25 cellular contexts compared by ENCODE assay signal in genomic region chr7:44486001-44486400, GRCh38. TPM values are rescaled to one million over a fixed set of nuclear protein-coding genes. Genes with fewer than 3 reads are reported as not detected.
A peak's percentile ranks its signal among the peaks of the same experiment; 100 is the strongest.
DNase-seq lines count a peak whose midpoint lies in the region; ATAC-seq and TF ChIP-seq lines count a peak whose summit lies in the region.
"Had no signal": no experiment of that assay in that cellular context is flagged by ENCODE, and none has a peak within 500 bp of the region (broad histone marks: within the 10 kb centered on the region; RNA-seq: fewer than 3 reads in every experiment).

No MANE protein-coding gene starts in this region.

- no peaks in the 10 kb centered on the region for H3K27me3 ChIP-seq in CD4-positive, CD25-positive, alpha-beta regulatory T cell (ENCODE audit: control insufficient read depth, insufficient read depth, low read length)
- H3K27me3 ChIP-seq in left lung = no peaks in the 10 kb centered on the region
- H3K27me3 ChIP-seq: stomach, tibial nerve had no signal

- no peak for ATAC-seq in activated naive CD4-positive, alpha-beta T cell treated with anti-CD3 and anti-CD28 coated beads, Interleukin-2, amount 50 U/mL, for 72 hours
- ATAC-seq in CD4-positive, CD25-positive, alpha-beta regulatory T cell (ENCODE audit: low read depth in 2 of 2) = no peak
- ATAC-seq in stimulated activated memory B cell treated with anti-CD40 and anti-IgM and Interleukin-4, amounts not matched to agents 10 μg/mL and 1 μg/mL and 100 μg/mL, for 72 hours = no peak
- no peak for ATAC-seq in left lung
- ATAC-seq: Panc1 had no signal

- no peaks in the 10 kb centered on the region for H3K27me3 Mint-ChIP-seq in activated naive CD4-positive, alpha-beta T cell treated with anti-CD3 and anti-CD28 coated beads, Interleukin-2, amount 10 ng/mL, durations not matched to agents 7 days and 5 days
- H3K27me3 Mint-ChIP-seq in CD4-positive, CD25-positive, alpha-beta regulatory T cell = no peaks in the 10 kb centered on the region
- peaks cover 9% of the 10 kb centered on the region for H3K27me3 Mint-ChIP-seq in brain
- no peaks in the 10 kb centered on the region for H3K27me3 Mint-ChIP-seq in nephron (ENCODE audit: low read depth)
- H3K27me3 Mint-ChIP-seq in stimulated activated memory B cell treated with anti-CD40 and anti-IgM and Interleukin-4, amounts not matched to agents 10 μg/mL and 1 μg/mL and 100 μg/mL, for 72 hours = no peaks in the 10 kb centered on the region

- no peak overlapping the region for H3K27ac ChIP-seq in CD4-positive, CD25-positive, alpha-beta regulatory T cell (ENCODE audit: insufficient read depth, low read length, poor library complexity, severe bottlenecking)
- H3K27ac ChIP-seq in left lung = no peak overlapping the region
- H3K27ac ChIP-seq: stomach, tibial nerve, WERI-Rb-1 had no signal

- CTCF ChIA-PET in activated naive CD4-positive, alpha-beta T cell treated with anti-CD3 and anti-CD28 coated beads, Interleukin-2, amount 10 ng/mL, durations not matched to agents 7 days and 5 days (lab: Charles Lee) = interaction anchor here (1.1 kb wide), 1 partner anchor 80 kb away, joined by 3 read pairs; no protein-coding TSS in a partner anchor

- peaks cover 11 to 17% of the 10 kb centered on the region in 2 experiments for H3K9me3 ChIP-seq in CD4-positive, CD25-positive, alpha-beta regulatory T cell (ENCODE audit: control insufficient read depth in 2 of 2, low read length in 2 of 2)
- peaks cover 0 to 2% of the 10 kb centered on the region in 2 donors for H3K9me3 ChIP-seq in left lung

- peak overlapping the region; percentile 48 to 79 for H3K27ac Mint-ChIP-seq in activated naive CD4-positive, alpha-beta T cell treated with anti-CD3 and anti-CD28 coated beads, Interleukin-2, amount 50 U/mL, for 72 hours
- no peak overlapping the region for H3K27ac Mint-ChIP-seq in activated naive CD4-positive, alpha-beta T cell treated with anti-CD3 and anti-CD28 coated beads, Interleukin-2, amount 10 ng/mL, durations not matched to agents 7 days and 5 days
- H3K27ac Mint-ChIP-seq in CD4-positive, CD25-positive, alpha-beta regulatory T cell = peak overlapping the region in 2 of 3 donors; percentile 1 to 61
- H3K27ac Mint-ChIP-seq in brain = peak overlapping the region in 1 of 5 experiments; percentile 70
- peak overlapping the region in 1 of 3 experiments; percentile 74 for H3K27ac Mint-ChIP-seq in nephron
- H3K27ac Mint-ChIP-seq in stimulated activated memory B cell treated with anti-CD40 and anti-IgM and Interleukin-4, amounts not matched to agents 10 μg/mL and 1 μg/mL and 100 μg/mL, for 72 hours = no peak overlapping the region

- no peak overlapping the region for H3K4me3 Mint-ChIP-seq in activated naive CD4-positive, alpha-beta T cell treated with anti-CD3 and anti-CD28 coated beads, Interleukin-2, amount 10 ng/mL, durations not matched to agents 7 days and 5 days
- peak overlapping the region in 3 of 4 donors; percentile 63 to 78 (median 73) for H3K4me3 Mint-ChIP-seq in CD4-positive, CD25-positive, alpha-beta regulatory T cell
- peak overlapping the region; percentile 49 to 76 (median 57) for H3K4me3 Mint-ChIP-seq in brain
- H3K4me3 Mint-ChIP-seq in nephron = peak overlapping the region; percentile 52 to 57 (median 53)
- no peak overlapping the region for H3K4me3 Mint-ChIP-seq in stimulated activated memory B cell treated with anti-CD40 and anti-IgM and Interleukin-4, amounts not matched to agents 10 μg/mL and 1 μg/mL and 100 μg/mL, for 72 hours

- DNase-seq in activated naive CD4-positive, alpha-beta T cell treated with anti-CD3 and anti-CD28 coated beads, Interleukin-2, amount 50 U/mL, for 72 hours (ENCODE audit: low spot score in 2 of 2) = no peak
- DNase-seq in activated naive CD4-positive, alpha-beta T cell treated with anti-CD3 and anti-CD28 coated beads, Interleukin-2, amount 10 ng/mL, durations not matched to agents 7 days and 5 days = no peak
- no peak for DNase-seq in CD4-positive, CD25-positive, alpha-beta regulatory T cell
- DNase-seq in left lung (no peak), HUDEP-2 (lab: John Stamatoyannopoulos, UW; ENCODE audit: unreplicated experiment in 76 of 76) (no peak)
- DNase-seq: activated CD4-positive, alpha-beta T cell treated with anti-CD3 and anti-CD28 coated beads, Interleukin-2, amount 50 U/mL, for 1 hour; activated T-cell treated with anti-CD3 and anti-CD28 coated beads, Interleukin-2, amount 50 U/mL, for 48 hours; effector CD4-positive, alpha-beta T cell; GDM1; kidney; NCI-H2029; SIG-M5; T1000; WERI-Rb-1 had no signal

- H3K4me1 ChIP-seq in CD4-positive, CD25-positive, alpha-beta regulatory T cell (ENCODE audit: control insufficient read depth, insufficient read depth, low read length, poor library complexity, severe bottlenecking) = peaks cover 55% of the 10 kb centered on the region
- peaks cover 22 to 51% of the 10 kb centered on the region in 2 donors for H3K4me1 ChIP-seq in left lung

- H3K4me1 Mint-ChIP-seq in activated naive CD4-positive, alpha-beta T cell treated with anti-CD3 and anti-CD28 coated beads, Interleukin-2, amount 10 ng/mL, durations not matched to agents 7 days and 5 days = peaks cover 66% of the 10 kb centered on the region
- H3K4me1 Mint-ChIP-seq in CD4-positive, CD25-positive, alpha-beta regulatory T cell = peaks cover 53 to 91% (median 69%) of the 10 kb centered on the region in 4 donors
- peaks cover 58% of the 10 kb centered on the region for H3K4me1 Mint-ChIP-seq in brain
- peaks cover 36% of the 10 kb centered on the region for H3K4me1 Mint-ChIP-seq in nephron
- peaks cover 58% of the 10 kb centered on the region for H3K4me1 Mint-ChIP-seq in stimulated activated memory B cell treated with anti-CD40 and anti-IgM and Interleukin-4, amounts not matched to agents 10 μg/mL and 1 μg/mL and 100 μg/mL, for 72 hours

- peaks cover 10 to 19% of the 10 kb centered on the region in 2 donors for H3K9me3 Mint-ChIP-seq in activated naive CD4-positive, alpha-beta T cell treated with anti-CD3 and anti-CD28 coated beads, Interleukin-2, amount 50 U/mL, for 72 hours
- H3K9me3 Mint-ChIP-seq in activated naive CD4-positive, alpha-beta T cell treated with anti-CD3 and anti-CD28 coated beads, Interleukin-2, amount 10 ng/mL, durations not matched to agents 7 days and 5 days = peaks cover 14% of the 10 kb centered on the region
- H3K9me3 Mint-ChIP-seq in CD4-positive, CD25-positive, alpha-beta regulatory T cell = peaks cover 0 to 16% (median 8%) of the 10 kb centered on the region in 7 donors
- H3K9me3 Mint-ChIP-seq in brain = peaks cover 0 to 21% (median 16%) of the 10 kb centered on the region in 5 experiments
- H3K9me3 Mint-ChIP-seq in nephron = peaks cover 20% of the 10 kb centered on the region
- peaks cover 13% of the 10 kb centered on the region for H3K9me3 Mint-ChIP-seq in stimulated activated memory B cell treated with anti-CD40 and anti-IgM and Interleukin-4, amounts not matched to agents 10 μg/mL and 1 μg/mL and 100 μg/mL, for 72 hours

- H3K4me3 ChIP-seq in CD4-positive, CD25-positive, alpha-beta regulatory T cell (ENCODE audit: low read depth, low read length) = no peak overlapping the region
- H3K4me3 ChIP-seq in left lung = no peak overlapping the region
- H3K4me3 ChIP-seq: lung, stomach, tibial nerve had no signal

- intact Hi-C loops in left lung (cut with DNase I) = no loop called here

- peaks cover 57 to 76% of the 10 kb centered on the region in 2 donors for H3K36me3 Mint-ChIP-seq in activated naive CD4-positive, alpha-beta T cell treated with anti-CD3 and anti-CD28 coated beads, Interleukin-2, amount 50 U/mL, for 72 hours
- H3K36me3 Mint-ChIP-seq in activated naive CD4-positive, alpha-beta T cell treated with anti-CD3 and anti-CD28 coated beads, Interleukin-2, amount 10 ng/mL, durations not matched to agents 7 days and 5 days = peaks cover 69% of the 10 kb centered on the region
- H3K36me3 Mint-ChIP-seq in CD4-positive, CD25-positive, alpha-beta regulatory T cell = peaks cover 52% of the 10 kb centered on the region
- peaks cover 60% of the 10 kb centered on the region for H3K36me3 Mint-ChIP-seq in brain
- H3K36me3 Mint-ChIP-seq in nephron (ENCODE audit: low read depth) = peaks cover 62% of the 10 kb centered on the region
- peaks cover 62% of the 10 kb centered on the region for H3K36me3 Mint-ChIP-seq in stimulated activated memory B cell treated with anti-CD40 and anti-IgM and Interleukin-4, amounts not matched to agents 10 μg/mL and 1 μg/mL and 100 μg/mL, for 72 hours

- peaks cover 49% of the 10 kb centered on the region for H3K36me3 ChIP-seq in CD4-positive, CD25-positive, alpha-beta regulatory T cell (ENCODE audit: control insufficient read depth, insufficient read depth, low read length)
- H3K36me3 ChIP-seq in left lung = peaks cover 0 to 41% of the 10 kb centered on the region in 2 donors

- no peak for TF ChIP-seq CTCF in brain (conservative IDR thresholded peaks at IDR 0.05)
- TF ChIP-seq CTCF in nephron (IDR thresholded peaks at IDR 0.05; ENCODE audit: unreplicated experiment in 3 of 3) = no peak
- no peak for TF ChIP-seq CTCF in left lung (IDR thresholded peaks at IDR 0.05)

RNA-seq across cellular contexts. Expression of gene NUDCD3, which starts 4.5 kb away (rescaled TPM):
- total RNA-seq in activated naive CD4-positive, alpha-beta T cell treated with anti-CD3 and anti-CD28 coated beads, Interleukin-2, amount 50 U/mL, for 72 hours = 100 to 1,000 TPM in 1 of 2 donors, 10 to 100 TPM in 1; 87.9 to 112 TPM
- total RNA-seq in CD4-positive, CD25-positive, alpha-beta regulatory T cell = 85.6 TPM
- 10 to 100 TPM; 55.6 to 71.1 (median 66.2) TPM for polyA plus RNA-seq in CD4-positive, CD25-positive, alpha-beta regulatory T cell
- 191 TPM for polyA plus RNA-seq in brain (ENCODE audit: insufficient read depth, low read depth, low replicate concordance)
- total RNA-seq in left lung = 10 to 100 TPM; 90.1 to 93.4 TPM

RNA-seq across cellular contexts. Expression of gene NPC1L1, which starts 55.1 kb away (rescaled TPM):
- total RNA-seq in activated naive CD4-positive, alpha-beta T cell treated with anti-CD3 and anti-CD28 coated beads, Interleukin-2, amount 50 U/mL, for 72 hours = under 1 TPM; 0.06 to 0.14 TPM
- 0.10 TPM for total RNA-seq in CD4-positive, CD25-positive, alpha-beta regulatory T cell
- polyA plus RNA-seq in CD4-positive, CD25-positive, alpha-beta regulatory T cell = under 1 TPM in 1 of 4 donors, not detected in 3; 0.18 TPM
- not detected for polyA plus RNA-seq in brain (ENCODE audit: insufficient read depth, low read depth, low replicate concordance)
- under 1 TPM in 1 of 2 donors, not detected in 1; 0.06 TPM for total RNA-seq in left lung
- total RNA-seq: H7, M059J, pulmonary artery endothelial cell, skeletal muscle tissue had no signal

Comparison
In these comparisons a context has a peak if more than half of its experiments do, and no peak if none do; other contexts are left out.
1. H3K27ac Mint-ChIP-seq: peak in activated naive CD4-positive, alpha-beta T cell treated with anti-CD3 and anti-CD28 coated beads, Interleukin-2, amount 50 U/mL, for 72 hours (2 of 2) and CD4-positive, CD25-positive, alpha-beta regulatory T cell (2 of 3); none in activated naive CD4-positive, alpha-beta T cell treated with anti-CD3 and anti-CD28 coated beads, Interleukin-2, amount 10 ng/mL, durations not matched to agents 7 days and 5 days (single experiment) and stimulated activated memory B cell treated with anti-CD40 and anti-IgM and Interleukin-4, amounts not matched to agents 10 μg/mL and 1 μg/mL and 100 μg/mL, for 72 hours (single experiment).
2. H3K4me3 Mint-ChIP-seq: peak in CD4-positive, CD25-positive, alpha-beta regulatory T cell (3 of 4), brain (5 of 5) and nephron (3 of 3); none in activated naive CD4-positive, alpha-beta T cell treated with anti-CD3 and anti-CD28 coated beads, Interleukin-2, amount 10 ng/mL, durations not matched to agents 7 days and 5 days (single experiment) and stimulated activated memory B cell treated with anti-CD40 and anti-IgM and Interleukin-4, amounts not matched to agents 10 μg/mL and 1 μg/mL and 100 μg/mL, for 72 hours (single experiment).